ENCODE assay signal across 1 cellular context in the genomic region with DNA sequence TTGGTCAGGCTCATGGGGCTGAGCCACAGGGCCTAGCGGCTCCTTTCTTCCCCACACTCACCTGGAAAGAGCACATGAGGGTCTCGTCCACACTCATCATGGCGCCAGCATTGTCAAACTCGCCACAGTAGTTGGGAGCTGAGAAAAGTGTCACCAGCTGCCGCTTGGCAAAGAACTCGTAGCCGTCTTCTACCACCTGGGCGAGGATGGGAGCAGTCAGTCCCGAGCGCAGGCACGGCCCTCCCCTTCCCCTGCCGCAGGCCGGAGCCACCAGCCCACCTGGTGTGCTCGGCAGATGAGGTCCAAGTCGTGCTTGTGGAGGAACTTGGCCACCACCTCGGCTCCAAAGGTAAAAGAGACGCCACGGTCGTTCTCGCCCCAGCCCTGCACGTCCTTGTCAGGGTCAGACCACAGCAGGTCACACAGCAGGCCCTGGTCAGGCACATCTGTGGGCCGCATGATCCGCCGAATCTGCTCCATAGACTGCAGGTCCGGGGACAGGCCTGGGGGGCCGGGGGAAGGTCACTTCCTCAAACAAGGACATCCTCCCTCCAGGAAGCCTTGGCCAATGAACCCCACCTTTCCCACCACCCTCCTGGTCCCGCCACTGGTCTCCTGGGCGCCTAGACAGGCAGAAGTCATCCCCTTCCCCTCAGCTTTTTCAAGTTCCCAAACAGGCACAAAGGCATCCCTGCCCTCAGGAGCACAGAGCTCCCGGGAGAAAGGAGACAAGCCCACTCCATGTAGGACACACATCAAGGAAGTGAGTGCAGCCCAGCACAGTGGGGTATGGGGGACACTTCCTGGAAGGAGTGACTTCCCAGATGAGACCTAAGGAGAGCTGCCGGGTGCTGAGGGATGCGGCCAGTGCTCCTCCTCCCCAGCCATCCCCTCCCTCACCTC.
A peak's percentile ranks its signal among the peaks of the same experiment; 100 is the strongest.
TF ChIP-seq lines count a peak whose summit lies in the region.

No MANE protein-coding gene starts in this region.

TF ChIP-seq in GM12878, 131 proteins besides CTCF, POLR2A, EP300 and RAD21:
- 0 out of 2 replicates have a peak, but pooled peaks have one; percentile 1 for TF ChIP-seq POLR2AphosphoS5 (IDR thresholded peaks at IDR 0.05; ENCODE audit: low read length)
- TF ChIP-seq CBFB (IDR thresholded peaks at IDR 0.05; ENCODE audit: low read depth), result no peak
